8 cellular contexts compared by ENCODE assay signal in the genomic region with DNA sequence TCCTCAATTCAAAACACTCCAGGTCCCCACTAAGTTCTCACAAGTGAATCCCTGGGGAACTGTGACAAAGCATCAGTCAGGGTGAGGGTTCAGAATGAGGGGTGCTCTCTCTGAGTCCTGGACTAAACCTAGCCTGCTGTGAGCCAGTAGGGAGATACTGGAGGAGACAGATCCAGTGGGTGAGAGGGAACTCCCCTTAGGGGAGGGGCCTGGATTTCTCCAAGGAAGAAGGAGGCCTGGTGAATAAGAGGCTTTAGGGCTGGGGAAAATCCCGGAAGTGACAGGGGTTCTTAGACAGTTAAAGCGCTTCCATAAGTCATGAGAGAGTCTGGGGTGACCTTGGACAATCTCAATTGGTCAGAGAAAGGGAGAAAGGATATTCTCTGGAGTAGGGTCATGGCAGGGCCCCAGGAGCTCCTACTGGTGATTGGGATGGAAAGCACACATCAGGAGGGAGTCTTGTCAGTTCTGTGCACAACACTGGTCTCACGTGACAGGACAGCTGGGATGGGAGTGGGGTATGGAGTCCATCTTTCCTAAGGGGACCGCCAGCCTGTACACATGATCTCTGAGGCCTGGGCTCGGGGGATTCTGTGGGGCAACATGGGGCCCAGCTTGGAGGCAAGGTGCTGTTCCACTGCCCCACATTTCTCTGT. TPM values are rescaled to one million over a fixed set of nuclear protein-coding genes. Genes with fewer than 3 reads are reported as not detected.
DNase-seq lines count a peak whose midpoint lies in the region; ATAC-seq and TF ChIP-seq lines count a peak whose summit lies in the region.

No MANE protein-coding gene starts in this region.

- dilution Hi-C loops in IMR-90 (cut with HindIII; ENCODE audit: low sequenced_read_pairs, unreplicated experiment), result no loop called here

- DNase-seq in AG20443 (ENCODE audit: low spot score) (peak; percentile 83), IMR-90 (peak; percentile 90), left lung (peak in 1 of 2 donors; percentile 41), tibial artery (peak; percentile 84 to 85), 8988T (no peak)
- no peak for DNase-seq in stimulated activated CD4-positive, alpha-beta T cell treated with anti-CD3 and anti-CD28 coated beads, Interleukin-15, amount 100 ng/mL, for 24 hours

- peaks cover 3% of the 10 kb centered on the region for H3K27me3 Mint-ChIP-seq in brain

- in situ Hi-C loops in IMR-90 (cut with MboI; ENCODE audit: low sequenced_read_pairs), result no loop called here

- peak overlapping the region; percentile 13; the same call in 1 of the 2 replicates for H3K56ac ChIP-seq in IMR-90 (ENCODE audit: extremely low read depth, insufficient read depth, low read length)

- no peaks in the 10 kb centered on the region for H3K9me3 Mint-ChIP-seq in brain

- no peak overlapping the region for H2BK120ac ChIP-seq in IMR-90 (ENCODE audit: low read depth, low read length)

- H4K5ac ChIP-seq in IMR-90 (ENCODE audit: low read depth, low read length), result peak overlapping the region; percentile 4; the same call in 1 of the 2 replicates

- no peak overlapping the region for H2AFZ ChIP-seq in IMR-90 (replicated peaks; ENCODE audit: low read length, poor library complexity)

- ATAC-seq in IMR-90 (ENCODE audit: low read depth), result peak; percentile 72
- ATAC-seq in left lung, result peak; percentile 42
- no peak for ATAC-seq in GM21723 (IDR thresholded peaks at IDR 0.05; ENCODE audit: unreplicated experiment)

- H4K91ac ChIP-seq in IMR-90 (ENCODE audit: insufficient read depth, low read depth, low read length), result peak overlapping the region; percentile 30; the same call in 1 of the 2 replicates

- H2AK9ac ChIP-seq in IMR-90 (replicated peaks; ENCODE audit: low read depth, low read length, poor library complexity), result peak overlapping the region; percentile 90

- CTCF ChIA-PET in IMR-90 (lab: Yijun Ruan, JAX), result interaction anchor here (2.6 kb wide), 1 partner anchor 37 kb away, joined by 9 read pairs; the partner anchor contains the start of gene CASTOR1

- peaks cover 30 to 62% of the 10 kb centered on the region in 2 experiments for H3K79me1 ChIP-seq in IMR-90 (ENCODE audit: low read depth in 1 of 2, low read length in 2 of 2)

- H3K27me3 ChIP-seq in IMR-90 (ENCODE audit: control insufficient read depth, insufficient read depth, low read length) (no peaks in the 10 kb centered on the region), left lung (no peaks in the 10 kb centered on the region), tibial artery (no peaks in the 10 kb centered on the region)

- peaks cover 47% of the 10 kb centered on the region for H4K20me1 ChIP-seq in IMR-90 (ENCODE audit: insufficient read depth, low read length)

- no peak overlapping the region; the same call in 1 of the 2 replicates for H3K18ac ChIP-seq in IMR-90 (ENCODE audit: low read depth, low read length)

- H4K8ac ChIP-seq in IMR-90 (ENCODE audit: low read depth in 2 of 2, low read length in 2 of 2), result peak overlapping the region; percentile 5 to 71

- peak overlapping the region; percentile 90 for H2AK5ac ChIP-seq in IMR-90 (ENCODE audit: low read depth, low read length)

- TF ChIP-seq RAD21 in IMR-90 (IDR thresholded peaks at IDR 0.05; ENCODE audit: low read length), result peak; percentile 16; the same call in 1 of the 2 replicates

- H3K4me1 ChIP-seq in IMR-90 (ENCODE audit: control insufficient read depth, insufficient read depth, low read length), result peaks cover 26% of the 10 kb centered on the region
- H3K4me1 ChIP-seq in left lung, result peaks cover 30 to 65% of the 10 kb centered on the region in 2 donors
- peaks cover 0 to 65% (median 54%) of the 10 kb centered on the region in 4 donors for H3K4me1 ChIP-seq in tibial artery

- peaks cover 33% of the 10 kb centered on the region for H3K9me1 ChIP-seq in IMR-90 (ENCODE audit: insufficient read depth, low read length)

- H3K23ac ChIP-seq in IMR-90 (ENCODE audit: low read depth, low read length), result peak overlapping the region; percentile 55; the same call in 1 of the 2 replicates

- peak overlapping the region; percentile 97 for H3K4me2 ChIP-seq in IMR-90 (ENCODE audit: low read depth, low read length)

- POLR2A ChIA-PET in IMR-90 (lab: Charles Lee; ENCODE audit: unreplicated experiment), result no interaction called here

- peak overlapping the region; percentile 91 for H3K27ac ChIP-seq in IMR-90 (ENCODE audit: insufficient read depth, low read length)
- peak overlapping the region; percentile 77 to 88 for H3K27ac ChIP-seq in left lung
- peak overlapping the region; percentile 84 to 92 for H3K27ac ChIP-seq in tibial artery

- intact Hi-C loops in IMR-90 (cut with micrococcal nuclease) (no loop called here), left lung (cut with DNase I) (no loop called here), tibial artery (cut with DNase I; ENCODE audit: low total_unique reads) (no loop called here)

- H3K27ac Mint-ChIP-seq in brain, result peak overlapping the region; percentile 82 to 92 (median 88)

- H3K4me3 ChIP-seq in IMR-90 (ENCODE audit: insufficient read depth, low read depth, low read length) (peak overlapping the region; percentile 97), left lung (peak overlapping the region; percentile 93 to 96), tibial artery (peak overlapping the region; percentile 72 to 99)

- peak overlapping the region; percentile 87 to 92 (median 88) for H3K4me3 Mint-ChIP-seq in brain

- BruUV-seq in IMR-90 (replicated peaks; lab: Mats Ljungman, UMichigan), result TSS peak; percentile 33

- 0 out of 2 replicates have a peak overlapping the region, but pooled peaks have one; percentile 16 for H2BK20ac ChIP-seq in IMR-90 (ENCODE audit: low read depth, low read length)

- TF ChIP-seq POLR2A in IMR-90 (IDR thresholded peaks at IDR 0.05; ENCODE audit: low read depth, low read length), result peak; percentile 60; the same call in 1 of the 2 replicates

- H3K9ac ChIP-seq in IMR-90 (ENCODE audit: low read depth, low read length), result peak overlapping the region; percentile 90

- peaks cover 47% of the 10 kb centered on the region for H3K4me1 Mint-ChIP-seq in brain

- H3K14ac ChIP-seq in IMR-90 (replicated peaks; ENCODE audit: low read depth, low read length), result peak overlapping the region; percentile 70

- WGBS in IMR-90 (ENCODE audit: extremely low coverage in 2 of 2, insufficient read length in 1 of 2), 2 experiments, result 50% methylated on average over 4 of the region's 5 CpGs; no CpG with 5 or more reads in 1 of the 2 experiments

- H3K36me3 Mint-ChIP-seq in brain, result peaks cover 6% of the 10 kb centered on the region

- TF ChIP-seq CTCF in IMR-90 (conservative IDR thresholded peaks at IDR 0.05; ENCODE audit: low read depth, low read length) (no peak), brain (conservative IDR thresholded peaks at IDR 0.05) (no peak), left lung (IDR thresholded peaks at IDR 0.05) (no peak), tibial artery (IDR thresholded peaks at IDR 0.05) (no peak)

- H2BK5ac ChIP-seq in IMR-90 (ENCODE audit: low read depth, low read length, poor library complexity, severe bottlenecking), result peak overlapping the region; percentile 92

- H3K36me3 ChIP-seq in IMR-90 (ENCODE audit: control insufficient read depth, insufficient read depth, low read length) (peaks cover 9% of the 10 kb centered on the region), left lung (peaks cover 0 to 30% of the 10 kb centered on the region in 2 donors), tibial artery (peaks cover 0 to 7% (median 0%) of the 10 kb centered on the region in 3 donors)

- H3K4ac ChIP-seq in IMR-90 (ENCODE audit: low read depth, low read length), result peak overlapping the region; percentile 74

- no peak overlapping the region for H2BK15ac ChIP-seq in IMR-90 (ENCODE audit: low read depth, low read length)

- H3K9me3 ChIP-seq in IMR-90 (ENCODE audit: control insufficient read depth, insufficient read depth, low read length), result no peaks in the 10 kb centered on the region
- H3K9me3 ChIP-seq in left lung, result no peaks in the 10 kb centered on the region
- no peaks in the 10 kb centered on the region for H3K9me3 ChIP-seq in tibial artery

TF ChIP-seq in IMR-90, 13 proteins besides CTCF, POLR2A, EP300 and RAD21 (continues in another document):
- TF ChIP-seq NFE2L2 (IDR thresholded peaks at IDR 0.05; ENCODE audit: low read depth, low read length), result no peak
- no peak for TF ChIP-seq RCOR1 (IDR thresholded peaks at IDR 0.05; ENCODE audit: insufficient replicate concordance, low read length)
- no peak for TF ChIP-seq FOS (IDR thresholded peaks at IDR 0.05; ENCODE audit: low read depth, low read length)
- TF ChIP-seq MXI1 (IDR thresholded peaks at IDR 0.05; ENCODE audit: borderline replicate concordance, low read depth, low read length), result no peak

RNA-seq across cellular contexts. Expression of gene TBC1D10A, which starts 1.5 kb away (rescaled TPM):
- total RNA-seq in IMR-90 (2012; rRNA removed) (16.3 and 18.9 TPM in 2 replicates), left lung (10 to 100 TPM; 21.7 to 25.4 TPM)
- polyA plus RNA-seq in IMR-90 (2012; rRNA removed) (33.1 and 34.4 TPM in 2 replicates), brain (ENCODE audit: insufficient read depth, low read depth, low replicate concordance) (13.6 TPM)
- 22.6 and 33.5 TPM in 2 replicates for polyA plus RNA-seq in IMR-90 (2012; cell fraction: cytosol; rRNA removed)
- 55.4 and 88.5 TPM in 2 replicates for polyA plus RNA-seq in IMR-90 (2012; cell fraction: nucleus; rRNA removed; ENCODE audit: low replicate concordance)

RNA-seq across cellular contexts. Expression of gene SF3A1, which starts 31.5 kb away (rescaled TPM):
- total RNA-seq in IMR-90 (2012; rRNA removed), result 36.9 and 49.7 TPM in 2 replicates
- polyA plus RNA-seq in IMR-90 (2012; rRNA removed), result 67.2 and 68.9 TPM in 2 replicates
- 118 and 156 TPM in 2 replicates for polyA plus RNA-seq in IMR-90 (2012; cell fraction: cytosol; rRNA removed)
- 109 and 114 TPM in 2 replicates for polyA plus RNA-seq in IMR-90 (2012; cell fraction: nucleus; rRNA removed; ENCODE audit: low replicate concordance)
- 205 TPM for polyA plus RNA-seq in brain (ENCODE audit: insufficient read depth, low read depth, low replicate concordance)
- 100 to 1,000 TPM; 133 to 146 TPM for total RNA-seq in left lung

RNA-seq across cellular contexts. Expression of gene CCDC157, which starts 31.6 kb away (rescaled TPM):
- total RNA-seq in IMR-90 (2012; rRNA removed) (0.83 and 0.90 TPM in 2 replicates), left lung (1 to 10 TPM; 2.8 to 3.9 TPM)
- polyA plus RNA-seq in IMR-90 (2012; rRNA removed) (2.2 and 2.6 TPM in 2 replicates), brain (ENCODE audit: insufficient read depth, low read depth, low replicate concordance) (5.1 TPM)
- 2.1 and 2.8 TPM in 2 replicates for polyA plus RNA-seq in IMR-90 (2012; cell fraction: cytosol; rRNA removed)
- 3.1 and 7.3 TPM in 2 replicates for polyA plus RNA-seq in IMR-90 (2012; cell fraction: nucleus; rRNA removed; ENCODE audit: low replicate concordance)

RNA-seq across cellular contexts. Expression of gene CASTOR1, which starts 35.9 kb away (rescaled TPM):
- total RNA-seq in IMR-90 (2012; rRNA removed) (10.6 and 11.7 TPM in 2 replicates), left lung (10 to 100 TPM; 12.4 to 12.8 TPM)
- polyA plus RNA-seq in IMR-90 (2012; rRNA removed) (23.5 and 26.9 TPM in 2 replicates), brain (ENCODE audit: insufficient read depth, low read depth, low replicate concordance) (6.8 TPM)
- polyA plus RNA-seq in IMR-90 (2012; cell fraction: cytosol; rRNA removed), result 11.4 and 33.1 TPM in 2 replicates
- 55.8 and 106 TPM in 2 replicates for polyA plus RNA-seq in IMR-90 (2012; cell fraction: nucleus; rRNA removed; ENCODE audit: low replicate concordance)

RNA-seq across cellular contexts. Expression of gene OSM, which starts 58.5 kb away (rescaled TPM):
- total RNA-seq in IMR-90 (2012; rRNA removed) (not detected in 2 replicates), left lung (1 to 10 TPM; 4.8 to 6.3 TPM)
- polyA plus RNA-seq in IMR-90 (2012; rRNA removed) (not detected in 2 replicates), brain (ENCODE audit: insufficient read depth, low read depth, low replicate concordance) (not detected)
- polyA plus RNA-seq in IMR-90 (2012; cell fraction: cytosol; rRNA removed), result 0.07 TPM in 1 of 2 replicates, not detected in the other
- 0.42 and 0.81 TPM in 2 replicates for polyA plus RNA-seq in IMR-90 (2012; cell fraction: nucleus; rRNA removed; ENCODE audit: low replicate concordance)

Comparison
In these comparisons a context has a peak if more than half of its experiments do, and no peak if none do; other contexts are left out.
1. DNase-seq: peak in AG20443 (single experiment), IMR-90 (single experiment) and tibial artery (2 of 2); none in 8988T (single experiment) and stimulated activated CD4-positive, alpha-beta T cell treated with anti-CD3 and anti-CD28 coated beads, Interleukin-15, amount 100 ng/mL, for 24 hours (single experiment).
2. Peak in every context shown above with its lines, with median percentiles within 50 percentile points of each other: H3K27ac ChIP-seq and H3K4me3 ChIP-seq.